ENCODE assay signal across 20 cellular contexts in the genomic region with DNA sequence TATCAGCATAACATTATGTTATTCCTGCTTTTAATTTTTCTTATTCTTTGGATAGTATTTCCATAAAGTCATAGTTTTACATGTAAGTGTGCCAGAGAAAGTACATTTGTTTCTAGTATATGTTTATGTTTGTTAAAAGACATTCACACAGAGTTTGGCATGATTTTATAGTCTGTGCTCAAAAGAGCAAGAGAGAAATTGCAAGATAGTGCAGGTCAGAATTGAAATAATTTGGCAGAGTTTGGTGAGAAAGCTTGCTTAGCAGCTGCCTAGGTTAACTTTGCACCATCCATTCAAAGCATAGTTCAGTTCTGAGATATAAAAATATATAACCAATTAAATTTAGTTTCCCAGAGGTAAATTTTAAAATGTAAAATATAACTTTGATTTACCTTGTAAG. TPM values are rescaled to one million over a fixed set of nuclear protein-coding genes. Genes with fewer than 3 reads are reported as not detected.
A peak's percentile ranks its signal among the peaks of the same experiment; 100 is the strongest.
DNase-seq lines count a peak whose midpoint lies in the region; ATAC-seq and TF ChIP-seq lines count a peak whose summit lies in the region.
"Had no signal": no experiment of that assay in that cellular context is flagged by ENCODE, and none has a peak within 500 bp of the region (broad histone marks: within the 10 kb centered on the region; RNA-seq: fewer than 3 reads in every experiment).

No MANE protein-coding gene starts in this region.

- no peak for DNase-seq in CD8-positive, alpha-beta memory T cell
- DNase-seq in naive thymus-derived CD8-positive, alpha-beta T cell, result no peak
- no peak for DNase-seq in body of pancreas
- DNase-seq in NCI-H1436 treated with DMSO at 0.1 percent for 48 hours (lab: John Stamatoyannopoulos, UW), result no peak
- DNase-seq: activated CD4-positive, alpha-beta T cell treated with anti-CD3 and anti-CD28 coated beads, Interleukin-2, amount 10 ng/mL, durations not matched to agents 7 days and 5 days; head of caudate nucleus; immature natural killer cell; lower lobe of right lung; NCI-H1436; NCI-H2171 treated with DMSO at 0.1 percent for 48 hours; NCI-H748 treated with DMSO at 0.1 percent for 48 hours; Peyer's patch; stimulated activated CD4-positive, alpha-beta T cell treated with anti-CD3 and anti-CD28 coated beads, Interleukin-4, amount 100 ng/mL, for 1 hour had no signal

- H3K4me1 ChIP-seq in CD8-positive, alpha-beta memory T cell (ENCODE audit: insufficient read depth, low read length), result peaks cover 97% of the 10 kb centered on the region
- peaks cover 79% of the 10 kb centered on the region for H3K4me1 ChIP-seq in body of pancreas

- H3K27ac ChIP-seq in CD8-positive, alpha-beta memory T cell (ENCODE audit: low read depth, low read length), result no peak overlapping the region
- H3K27ac ChIP-seq in body of pancreas, result no peak overlapping the region
- H3K27ac ChIP-seq: ascending aorta, lower lobe of right lung, SK-N-MC had no signal

- H3K36me3 ChIP-seq in CD8-positive, alpha-beta memory T cell (ENCODE audit: insufficient read depth, low read length), result no peaks in the 10 kb centered on the region
- H3K36me3 ChIP-seq in body of pancreas (replicated peaks in 1 of 2; ENCODE audit: insufficient read depth in 1 of 2, low read depth in 2 of 2), result no peaks in the 10 kb centered on the region
- H3K36me3 ChIP-seq: ascending aorta, lower lobe of right lung, Peyer's patch had no signal

- peak overlapping the region in 4 of 7 donors; percentile 15 to 44 (median 32) for H3K4me3 Mint-ChIP-seq in CD8-positive, alpha-beta memory T cell
- H3K4me3 Mint-ChIP-seq in activated T-helper 17 cell treated with anti-CD3 and anti-CD28 coated beads, Interleukin-2, amount 50 U/mL, for 72 hours, result peak overlapping the region; percentile 69
- H3K4me3 Mint-ChIP-seq in naive thymus-derived CD8-positive, alpha-beta T cell, result peak overlapping the region in 5 of 10 donors; percentile 27 to 73 (median 67)
- H3K4me3 Mint-ChIP-seq: GM23338 had no signal

- no peak for TF ChIP-seq CTCF in body of pancreas (IDR thresholded peaks at IDR 0.05)

- CTCF ChIA-PET in CD8-positive, alpha-beta memory T cell (lab: Charles Lee), result no interaction called here

- no peaks in the 10 kb centered on the region for H3K27me3 ChIP-seq in CD8-positive, alpha-beta memory T cell (ENCODE audit: insufficient read depth, low read length, poor library complexity, severe bottlenecking)
- no peaks in the 10 kb centered on the region for H3K27me3 ChIP-seq in body of pancreas
- H3K27me3 ChIP-seq: ascending aorta, Peyer's patch had no signal

- H3K27ac Mint-ChIP-seq in CD8-positive, alpha-beta memory T cell, result peak overlapping the region in 6 of 8 donors; percentile 40 to 99 (median 90)
- peak overlapping the region; percentile 95 for H3K27ac Mint-ChIP-seq in activated T-helper 17 cell treated with anti-CD3 and anti-CD28 coated beads, Interleukin-2, amount 50 U/mL, for 72 hours
- H3K27ac Mint-ChIP-seq in naive thymus-derived CD8-positive, alpha-beta T cell, result peak overlapping the region; percentile 51 to 100 (median 88)
- H3K27ac Mint-ChIP-seq: GM23338, progenitor cell of endocrine pancreas had no signal

- peaks cover 83 to 96% (median 95%) of the 10 kb centered on the region in 3 donors for H3K4me1 Mint-ChIP-seq in CD8-positive, alpha-beta memory T cell
- peaks cover 61% of the 10 kb centered on the region for H3K4me1 Mint-ChIP-seq in activated T-helper 17 cell treated with anti-CD3 and anti-CD28 coated beads, Interleukin-2, amount 50 U/mL, for 72 hours
- H3K4me1 Mint-ChIP-seq in naive thymus-derived CD8-positive, alpha-beta T cell, result peaks cover 44 to 95% (median 86%) of the 10 kb centered on the region in 4 donors

- ATAC-seq in HG03066 (IDR thresholded peaks at IDR 0.05; ENCODE audit: low read depth, unreplicated experiment), result peak; percentile 4
- ATAC-seq in activated T-helper 17 cell treated with anti-CD3 and anti-CD28 coated beads, Interleukin-2, amount 50 U/mL, for 72 hours (replicated peaks), result no peak
- ATAC-seq in naive thymus-derived CD8-positive, alpha-beta T cell, result no peak
- no peak for ATAC-seq in body of pancreas
- no peak for ATAC-seq in HG03378 (IDR thresholded peaks at IDR 0.05; ENCODE audit: unreplicated experiment)
- ATAC-seq: GM23338 had no signal

- no peak overlapping the region for H3K4me3 ChIP-seq in CD8-positive, alpha-beta memory T cell (ENCODE audit: low read length)
- H3K4me3 ChIP-seq in body of pancreas, result no peak overlapping the region
- H3K4me3 ChIP-seq: ascending aorta, GM23338, lower lobe of right lung, Peyer's patch, SK-N-MC had no signal

- peaks cover 0 to 2% (median 1%) of the 10 kb centered on the region in 3 donors for H3K36me3 Mint-ChIP-seq in CD8-positive, alpha-beta memory T cell
- peaks cover 7% of the 10 kb centered on the region for H3K36me3 Mint-ChIP-seq in activated T-helper 17 cell treated with anti-CD3 and anti-CD28 coated beads, Interleukin-2, amount 50 U/mL, for 72 hours (ENCODE audit: low read depth)
- no peaks in the 10 kb centered on the region for H3K36me3 Mint-ChIP-seq in naive thymus-derived CD8-positive, alpha-beta T cell
- H3K36me3 Mint-ChIP-seq: immature natural killer cell had no signal

- intact Hi-C loops in body of pancreas (cut with DNase I), result no loop called here

- H3K9me3 ChIP-seq in CD8-positive, alpha-beta memory T cell (ENCODE audit: low read length), result no peaks in the 10 kb centered on the region
- H3K9me3 ChIP-seq in body of pancreas, result no peaks in the 10 kb centered on the region
- H3K9me3 ChIP-seq: ascending aorta, lower lobe of right lung, Peyer's patch had no signal

- no peaks in the 10 kb centered on the region for H3K27me3 Mint-ChIP-seq in CD8-positive, alpha-beta memory T cell
- H3K27me3 Mint-ChIP-seq in activated T-helper 17 cell treated with anti-CD3 and anti-CD28 coated beads, Interleukin-2, amount 50 U/mL, for 72 hours, result no peaks in the 10 kb centered on the region
- H3K27me3 Mint-ChIP-seq in naive thymus-derived CD8-positive, alpha-beta T cell, result no peaks in the 10 kb centered on the region
- H3K27me3 Mint-ChIP-seq: activated CD4-positive, alpha-beta T cell treated with anti-CD3 and anti-CD28 coated beads, Interleukin-2, amount 10 ng/mL, durations not matched to agents 7 days and 5 days; progenitor cell of endocrine pancreas had no signal

- no peaks in the 10 kb centered on the region for H3K9me3 Mint-ChIP-seq in CD8-positive, alpha-beta memory T cell
- no peaks in the 10 kb centered on the region for H3K9me3 Mint-ChIP-seq in activated T-helper 17 cell treated with anti-CD3 and anti-CD28 coated beads, Interleukin-2, amount 50 U/mL, for 72 hours
- no peaks in the 10 kb centered on the region for H3K9me3 Mint-ChIP-seq in naive thymus-derived CD8-positive, alpha-beta T cell
- H3K9me3 Mint-ChIP-seq: GM23338, immature natural killer cell had no signal

- no peak for TF ChIP-seq POLR2A in body of pancreas (IDR thresholded peaks at IDR 0.05)

- POLR2A ChIA-PET in CD8-positive, alpha-beta memory T cell (lab: Charles Lee), result no interaction called here
- POLR2A ChIA-PET in naive thymus-derived CD8-positive, alpha-beta T cell (lab: Charles Lee), result interaction anchor here (2.0 to 3.0 kb wide), 2 partner anchors 14 to 16 kb away, joined by 5 to 14 read pairs; partner anchors contain the start of gene NEK7

RNA-seq across cellular contexts. Expression of gene NEK7, which starts 17.0 kb away (rescaled TPM):
- total RNA-seq in CD8-positive, alpha-beta memory T cell, result 10 to 100 TPM; 64.7 to 68.6 TPM
- polyA plus RNA-seq in CD8-positive, alpha-beta memory T cell, result 80.8 TPM
- total RNA-seq in activated T-helper 17 cell treated with anti-CD3 and anti-CD28 coated beads, Interleukin-2, amount 50 U/mL, for 72 hours, result 10 to 100 TPM; 64.3 to 76.9 TPM
- total RNA-seq in naive thymus-derived CD8-positive, alpha-beta T cell, result 10 to 100 TPM; 46.2 to 58.2 TPM
- polyA plus RNA-seq in naive thymus-derived CD8-positive, alpha-beta T cell, result 10 to 100 TPM; 21.6 to 44.5 (median 39.2) TPM
- 10 to 100 TPM; 39.2 to 49.5 TPM for total RNA-seq in body of pancreas
